15 cellular contexts compared by ENCODE assay signal in genomic region chr5:177099422-177100093, GRCh38. TPM values are rescaled to one million over a fixed set of nuclear protein-coding genes. Genes with fewer than 3 reads are reported as not detected.
A peak's percentile ranks its signal among the peaks of the same experiment; 100 is the strongest.
DNase-seq lines count a peak whose midpoint lies in the region; ATAC-seq and TF ChIP-seq lines count a peak whose summit lies in the region.
"Had no signal": no experiment of that assay in that cellular context is flagged by ENCODE, and none has a peak within 500 bp of the region (broad histone marks: within the 10 kb centered on the region; RNA-seq: fewer than 3 reads in every experiment).

No MANE protein-coding gene starts in this region.

- no peak overlapping the region for H3K4me3 ChIP-seq in right cardiac atrium (ENCODE audit: low read length)
- H3K4me3 ChIP-seq in heart right ventricle, result no peak overlapping the region
- no peak overlapping the region for H3K4me3 ChIP-seq in foreskin fibroblast (ENCODE audit: low read depth in 1 of 2, low read length in 2 of 2)
- no peak overlapping the region for H3K4me3 ChIP-seq in ascending aorta
- H3K4me3 ChIP-seq: HAP-1 had no signal

- no peaks in the 10 kb centered on the region for H3K27me3 ChIP-seq in right cardiac atrium (ENCODE audit: control insufficient read depth, insufficient read depth)
- H3K27me3 ChIP-seq in heart right ventricle, result peaks cover 0 to 21% (median 8%) of the 10 kb centered on the region in 7 donors
- H3K27me3 ChIP-seq in ascending aorta, result no peaks in the 10 kb centered on the region

- no peak for TF ChIP-seq CTCF in heart right ventricle (IDR thresholded peaks at IDR 0.05)
- no peak for TF ChIP-seq CTCF in foreskin fibroblast (IDR thresholded peaks at IDR 0.05; ENCODE audit: low read depth, low read length)
- TF ChIP-seq CTCF in ascending aorta (IDR thresholded peaks at IDR 0.05), result no peak

- no peak for TF ChIP-seq POLR2A in GM18505 (IDR thresholded peaks at IDR 0.05; ENCODE audit: borderline replicate concordance, extremely low read depth, insufficient read depth, insufficient read length)

- no peaks in the 10 kb centered on the region for H3K9me3 ChIP-seq in right cardiac atrium (ENCODE audit: control insufficient read depth, low read length)
- no peaks in the 10 kb centered on the region for H3K9me3 ChIP-seq in heart right ventricle
- H3K9me3 ChIP-seq in ascending aorta, result no peaks in the 10 kb centered on the region
- H3K9me3 ChIP-seq: HAP-1 had no signal

- H3K27ac ChIP-seq in right cardiac atrium (ENCODE audit: low read length) (no peak overlapping the region), heart right ventricle (no peak overlapping the region), ascending aorta (no peak overlapping the region)

- 72% methylated on average over 13 of the region's 13 CpGs for WGBS in right cardiac atrium
- WGBS in heart right ventricle, 2 donors, result 77 to 81% methylated on average over 13 of the region's 13 CpGs

- no peaks in the 10 kb centered on the region for H3K36me3 ChIP-seq in heart right ventricle
- H3K36me3 ChIP-seq in ascending aorta, result no peaks in the 10 kb centered on the region
- H3K36me3 ChIP-seq: HAP-1 had no signal

- ATAC-seq in right cardiac atrium (no peak), heart right ventricle (no peak), left lobe of liver (peak; percentile 4), GM18505 (IDR thresholded peaks at IDR 0.05; ENCODE audit: unreplicated experiment) (no peak)
- ATAC-seq: stimulated activated naive CD8-positive, alpha-beta T cell treated with anti-CD3 and anti-CD28 coated beads, Interleukin-15, Interleukin-2, amounts not matched to agents 100 U/mL and 50 U/mL, for 24 hours had no signal

- intact Hi-C loops in right cardiac atrium (cut with DNase I), result no loop called here
- intact Hi-C loops in heart right ventricle (cut with DNase I), result loop anchor here in 1 of 10 donors (10.0 kb wide), 1 partner anchor 435 kb away; no protein-coding TSS in a partner anchor
- intact Hi-C loops in ascending aorta (cut with DNase I), result no loop called here

- DNase-seq in right cardiac atrium, result peak in 2 of 3 donors; percentile 29 to 49
- DNase-seq in heart right ventricle, result no peak
- DNase-seq in NCI-H345 treated with DMSO at 0.1 percent for 48 hours (lab: John Stamatoyannopoulos, UW; ENCODE audit: unreplicated experiment), result peak; percentile 87
- DNase-seq in left lobe of liver (ENCODE audit: low spot score), result no peak
- no peak for DNase-seq in foreskin fibroblast
- no peak for DNase-seq in C1 segment of cervical spinal cord (lab: John Stamatoyannopoulos, UW)
- no peak for DNase-seq in ascending aorta (ENCODE audit: low spot score in 2 of 2)
- DNase-seq: activated B cell treated with CpG ODN at 0.5 μM for 24 hours; activated effector memory CD4-positive, alpha-beta T cell treated with Interleukin-2 at 50 U/mL for 16 hours; amygdala; GF-D8; stimulated activated naive CD8-positive, alpha-beta T cell treated with anti-CD3 and anti-CD28 coated beads, Interleukin-15, Interleukin-2, amounts not matched to agents 100 U/mL and 50 U/mL, for 24 hours; T-helper 1 cell had no signal

- peaks cover 6% of the 10 kb centered on the region for H3K4me1 ChIP-seq in right cardiac atrium (ENCODE audit: control insufficient read depth, insufficient read depth, low read length)
- peaks cover 7 to 29% (median 12%) of the 10 kb centered on the region in 9 donors for H3K4me1 ChIP-seq in heart right ventricle
- H3K4me1 ChIP-seq in ascending aorta, result no peaks in the 10 kb centered on the region
- H3K4me1 ChIP-seq: HAP-1 had no signal

RNA-seq across cellular contexts. Expression of gene FGFR4, which starts 12.8 kb away (rescaled TPM):
- 1 to 10 TPM; 1.9 to 3.7 (median 3.5) TPM for total RNA-seq in right cardiac atrium
- polyA plus RNA-seq in right cardiac atrium, result 1.5 TPM
- total RNA-seq in heart right ventricle, result 1 to 10 TPM in 2 of 10 donors, under 1 TPM in 7, not detected in 1; 0.25 to 2.7 (median 0.37) TPM
- polyA plus RNA-seq in heart right ventricle, result 1 to 10 TPM; 1.4 to 2.4 TPM
- 89.8 TPM for total RNA-seq in left lobe of liver
- 0.85 TPM for total RNA-seq in ascending aorta

RNA-seq across cellular contexts. Expression of gene NSD1, which starts 34.0 kb away (rescaled TPM):
- total RNA-seq in right cardiac atrium (10 to 100 TPM; 44.1 to 55.5 (median 50.6) TPM), heart right ventricle (10 to 100 TPM; 34.4 to 62.9 (median 47.2) TPM), left lobe of liver (30.4 TPM), ascending aorta (22.7 TPM)
- polyA plus RNA-seq in right cardiac atrium (10.0 TPM), heart right ventricle (10 to 100 TPM in 1 of 2 donors, 1 to 10 TPM in 1; 5.6 to 10.0 TPM)

Comparison
In these comparisons a context has a peak if more than half of its experiments do, and no peak if none do; other contexts are left out.
1. DNase-seq: peak in right cardiac atrium (2 of 3) and NCI-H345 treated with DMSO at 0.1 percent for 48 hours (single experiment); none in heart right ventricle (0 of 2), left lobe of liver (single experiment), foreskin fibroblast (0 of 2), C1 segment of cervical spinal cord (0 of 14) and ascending aorta (0 of 2).
2. RNA of gene FGFR4, which starts 12.8 kb away (total RNA-seq): 89.8 TPM in left lobe of liver (single experiment); 1.9 to 3.7 TPM in right cardiac atrium, 0.85 TPM in ascending aorta (single experiment) and 0.25 to 2.7 TPM in heart right ventricle; every median in the first group is over 10 times any median in the second.